ENCODE assay signal across 15 cellular contexts in genomic region chr18:70047931-70048603, GRCh38.
A peak's percentile ranks its signal among the peaks of the same experiment; 100 is the strongest.
DNase-seq lines count a peak whose midpoint lies in the region; ATAC-seq and TF ChIP-seq lines count a peak whose summit lies in the region.
"Had no signal": no experiment of that assay in that cellular context is flagged by ENCODE, and none has a peak within 500 bp of the region (broad histone marks: within the 10 kb centered on the region; RNA-seq: fewer than 3 reads in every experiment).

No MANE protein-coding gene starts in this region.

- no peak overlapping the region for H2AFZ ChIP-seq in fibroblast of lung (ENCODE audit: low read length)
- no peak overlapping the region for H2AFZ ChIP-seq in osteoblast (ENCODE audit: low read length)

- peaks cover 2% of the 10 kb centered on the region for H3K9me3 Mint-ChIP-seq in glutamatergic neuron (ENCODE audit: unreplicated experiment)
- no peaks in the 10 kb centered on the region for H3K9me3 Mint-ChIP-seq in stimulated activated effector memory CD8-positive, alpha-beta T cell treated with anti-CD3 and anti-CD28 coated beads, Interleukin-12 subunit alpha, Interleukin-12 subunit beta, amount 100 ng/mL, for 72 hours

- peak overlapping the region in 1 of 4 experiments; percentile 23 for H3K4me3 ChIP-seq in fibroblast of lung (replicated peaks in 1 of 4; ENCODE audit: control extremely low read depth in 1 of 4, insufficient read depth in 1 of 4, low read depth in 3 of 4, low read length in 4 of 4)
- no peak overlapping the region for H3K4me3 ChIP-seq in osteoblast (ENCODE audit: insufficient read depth, low read length)
- H3K4me3 ChIP-seq: esophagus squamous epithelium, HAP-1 had no signal

- H3K27ac ChIP-seq in fibroblast of lung (ENCODE audit: insufficient read depth, low read length) (peak overlapping the region; percentile 17), osteoblast (ENCODE audit: low read depth, low read length) (peak overlapping the region; percentile 84)
- H3K27ac ChIP-seq: esophagus squamous epithelium had no signal

- H3K27me3 Mint-ChIP-seq in glutamatergic neuron (ENCODE audit: unreplicated experiment), result no peaks in the 10 kb centered on the region

- H3K9me3 ChIP-seq in fibroblast of lung (ENCODE audit: control insufficient read depth, insufficient read depth, low read depth, low read length) (no peaks in the 10 kb centered on the region), osteoblast (ENCODE audit: low read depth, low read length) (no peaks in the 10 kb centered on the region)
- H3K9me3 ChIP-seq: Caco-2, esophagus squamous epithelium, HAP-1 had no signal

- H3K4me2 ChIP-seq in fibroblast of lung (ENCODE audit: extremely low read depth, insufficient read depth, low read length) (peak overlapping the region; percentile 17), osteoblast (ENCODE audit: insufficient read depth, low read length) (peak overlapping the region; percentile 11)

- no peaks in the 10 kb centered on the region for H3K4me1 Mint-ChIP-seq in glutamatergic neuron (ENCODE audit: low read depth, unreplicated experiment)
- H3K4me1 Mint-ChIP-seq in stimulated activated effector memory CD8-positive, alpha-beta T cell treated with anti-CD3 and anti-CD28 coated beads, Interleukin-12 subunit alpha, Interleukin-12 subunit beta, amount 100 ng/mL, for 72 hours, result peaks cover 6% of the 10 kb centered on the region

- H3K4me3 Mint-ChIP-seq in glutamatergic neuron (ENCODE audit: unreplicated experiment), result no peak overlapping the region
- H3K4me3 Mint-ChIP-seq in stimulated activated effector memory CD8-positive, alpha-beta T cell treated with anti-CD3 and anti-CD28 coated beads, Interleukin-12 subunit alpha, Interleukin-12 subunit beta, amount 100 ng/mL, for 72 hours, result no peak overlapping the region

- H3K36me3 ChIP-seq in fibroblast of lung (ENCODE audit: control insufficient read depth, insufficient read depth, low read length) (no peaks in the 10 kb centered on the region), osteoblast (ENCODE audit: insufficient read depth, low read length) (no peaks in the 10 kb centered on the region)

- TF ChIP-seq CTCF in fibroblast of lung (conservative IDR thresholded peaks at IDR 0.05 in 1 of 2, IDR thresholded peaks at IDR 0.05 in 1 of 2; ENCODE audit: low read depth in 1 of 2, low read length in 2 of 2), result no peak
- no peak for TF ChIP-seq CTCF in osteoblast (IDR thresholded peaks at IDR 0.05; ENCODE audit: extremely low read depth, low read depth, low read length)
- no peak for TF ChIP-seq CTCF in glutamatergic neuron (IDR thresholded peaks at IDR 0.05; ENCODE audit: partially characterized antibody, unreplicated experiment)

- peaks cover 13% of the 10 kb centered on the region for H3K4me1 ChIP-seq in fibroblast of lung (ENCODE audit: control insufficient read depth, extremely low read depth, insufficient read depth, low read length)
- peaks cover 42% of the 10 kb centered on the region for H3K4me1 ChIP-seq in osteoblast (ENCODE audit: insufficient read depth, low read length)
- H3K4me1 ChIP-seq: Caco-2 had no signal

- H3K27me3 ChIP-seq in fibroblast of lung (ENCODE audit: control insufficient read depth, insufficient read depth, low read length), result no peaks in the 10 kb centered on the region
- no peaks in the 10 kb centered on the region for H3K27me3 ChIP-seq in osteoblast (ENCODE audit: insufficient read depth, low read length)
- H3K27me3 ChIP-seq: esophagus squamous epithelium had no signal

- peak; percentile 52 for DNase-seq in GM03348 (ENCODE audit: low spot score)
- DNase-seq in RKO (ENCODE audit: low spot score), result peak; percentile 56
- DNase-seq in fibroblast of lung (ENCODE audit: low read depth in 2 of 2), result peak; percentile 38 to 75
- DNase-seq in osteoblast (ENCODE audit: insufficient read length, low spot score, missing footprints), result peak; percentile 10
- DNase-seq in glutamatergic neuron, result no peak
- DNase-seq in stimulated activated effector memory CD8-positive, alpha-beta T cell treated with anti-CD3 and anti-CD28 coated beads, Interleukin-12 subunit alpha, Interleukin-12 subunit beta, amount 100 ng/mL, for 72 hours (ENCODE audit: low spot score in 2 of 2), result no peak
- no peak for DNase-seq in activated naive CD4-positive, alpha-beta T cell treated with anti-CD3 and anti-CD28 coated beads, Interleukin-2, amount 50 U/mL, for 16 hours
- no peak for DNase-seq in NCI-H524 (lab: John Stamatoyannopoulos, UW)
- DNase-seq: Caco-2, esophagus squamous epithelium, KBM-7, left colon, NCI-H2029 treated with DMSO at 0.1 percent for 48 hours, occipital lobe had no signal

- no peak overlapping the region for H3K9ac ChIP-seq in fibroblast of lung (ENCODE audit: insufficient read depth, low read length)

- H3K27ac Mint-ChIP-seq in glutamatergic neuron (ENCODE audit: unreplicated experiment), result no peak overlapping the region
- H3K27ac Mint-ChIP-seq in stimulated activated effector memory CD8-positive, alpha-beta T cell treated with anti-CD3 and anti-CD28 coated beads, Interleukin-12 subunit alpha, Interleukin-12 subunit beta, amount 100 ng/mL, for 72 hours, result no peak overlapping the region

- H4K20me1 ChIP-seq in fibroblast of lung (ENCODE audit: control insufficient read depth, extremely low read depth, insufficient read depth, low read length) (no peaks in the 10 kb centered on the region), osteoblast (ENCODE audit: insufficient read depth, low read length) (no peaks in the 10 kb centered on the region)

- H3K79me2 ChIP-seq in fibroblast of lung (ENCODE audit: control insufficient read depth, insufficient read depth, low read length) (no peaks in the 10 kb centered on the region), osteoblast (ENCODE audit: insufficient read depth, low read length) (no peaks in the 10 kb centered on the region)

- no peak for ATAC-seq in stimulated activated effector memory CD8-positive, alpha-beta T cell treated with anti-CD3 and anti-CD28 coated beads, Interleukin-12 subunit alpha, Interleukin-12 subunit beta, amount 100 ng/mL, for 72 hours
- ATAC-seq: left colon had no signal

- no peaks in the 10 kb centered on the region for H3K36me3 Mint-ChIP-seq in glutamatergic neuron (ENCODE audit: unreplicated experiment)
- H3K36me3 Mint-ChIP-seq in stimulated activated effector memory CD8-positive, alpha-beta T cell treated with anti-CD3 and anti-CD28 coated beads, Interleukin-12 subunit alpha, Interleukin-12 subunit beta, amount 100 ng/mL, for 72 hours, result peaks cover 33% of the 10 kb centered on the region

Comparison
In these comparisons a context has a peak if more than half of its experiments do, and no peak if none do; other contexts are left out.
1. DNase-seq: peak in GM03348 (single experiment), RKO (single experiment), fibroblast of lung (2 of 2) and osteoblast (single experiment); none in glutamatergic neuron (single experiment), stimulated activated effector memory CD8-positive, alpha-beta T cell treated with anti-CD3 and anti-CD28 coated beads, Interleukin-12 subunit alpha, Interleukin-12 subunit beta, amount 100 ng/mL, for 72 hours (0 of 2), activated naive CD4-positive, alpha-beta T cell treated with anti-CD3 and anti-CD28 coated beads, Interleukin-2, amount 50 U/mL, for 16 hours (single experiment) and NCI-H524 (0 of 2).